In genomic region chr11:60948251-60948650, GRCh38 we compare ENCODE assay signal across 1 cellular context.
TF ChIP-seq lines count a peak whose summit lies in the region.

No MANE protein-coding gene starts in this region.

TF ChIP-seq in SK-N-SH treated with all-trans-retinoic acid at 6 μM for 48 hours, 23 proteins besides CTCF, POLR2A, EP300 and RAD21 (continued from another document):
- TF ChIP-seq TSHZ2 (CRISPR knock-in tag; IDR thresholded peaks at IDR 0.05) (no peak), GLIS3 (CRISPR knock-in tag; IDR thresholded peaks at IDR 0.05) (no peak), PATZ1 (CRISPR knock-in tag; IDR thresholded peaks at IDR 0.05; ENCODE audit: borderline replicate concordance) (no peak), CSRNP3 (CRISPR knock-in tag; IDR thresholded peaks at IDR 0.05) (no peak), BACH2 (CRISPR knock-in tag; IDR thresholded peaks at IDR 0.05; ENCODE audit: borderline replicate concordance) (no peak), TOX (CRISPR knock-in tag; IDR thresholded peaks at IDR 0.05; ENCODE audit: borderline replicate concordance) (no peak), ESRRG (CRISPR knock-in tag; IDR thresholded peaks at IDR 0.05) (no peak), ISL1 (CRISPR knock-in tag; IDR thresholded peaks at IDR 0.05) (no peak), ZFP30 (CRISPR knock-in tag; IDR thresholded peaks at IDR 0.05) (no peak), ZC3H10 (CRISPR knock-in tag; IDR thresholded peaks at IDR 0.05) (no peak), SNAI2 (CRISPR knock-in tag; IDR thresholded peaks at IDR 0.05) (no peak), ARNTL (CRISPR knock-in tag; IDR thresholded peaks at IDR 0.05; ENCODE audit: borderline replicate concordance, low read depth) (no peak), TCF4 (CRISPR knock-in tag; IDR thresholded peaks at IDR 0.05; ENCODE audit: borderline replicate concordance) (no peak)
